ENCODE assay signal across 9 cellular contexts in the genomic region with DNA sequence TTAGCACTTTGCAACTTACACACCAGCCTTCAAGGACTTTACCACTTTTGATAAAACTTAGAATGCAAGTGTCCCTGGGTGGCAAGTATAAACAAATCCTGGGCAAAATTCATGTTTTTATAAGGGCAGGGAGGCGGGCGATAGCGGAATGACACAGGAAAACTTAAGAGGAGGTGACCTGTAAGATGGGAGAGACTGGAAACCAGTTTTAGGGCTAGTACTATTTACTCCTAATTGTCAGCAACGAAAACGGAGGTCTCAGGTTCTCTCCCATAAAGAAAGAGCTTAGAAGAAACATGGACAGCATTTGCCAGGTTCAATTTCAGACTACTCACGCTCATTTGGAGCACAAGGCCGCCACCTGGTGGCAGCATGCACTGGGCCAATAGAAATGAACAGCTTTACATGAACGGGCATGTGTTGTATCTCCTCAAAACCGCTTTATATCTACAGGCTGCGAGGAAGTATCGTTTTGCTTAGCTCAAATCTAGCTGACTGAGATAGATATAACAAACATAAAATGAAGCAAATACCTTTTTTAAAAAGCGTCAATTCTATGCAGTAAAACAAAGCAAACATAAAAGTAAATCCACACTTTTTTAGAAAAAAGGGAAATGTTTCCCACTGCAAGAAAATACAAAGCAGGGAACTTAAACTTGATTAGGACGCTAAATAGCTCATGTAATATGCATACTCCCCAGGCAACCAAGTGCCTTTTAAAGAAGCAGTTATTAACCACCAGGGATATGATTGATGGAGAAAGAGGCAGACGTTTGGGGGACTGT. TPM values are rescaled to one million over a fixed set of nuclear protein-coding genes. Genes with fewer than 3 reads are reported as not detected.
DNase-seq lines count a peak whose midpoint lies in the region; ATAC-seq and TF ChIP-seq lines count a peak whose summit lies in the region.
"Had no signal": no experiment of that assay in that cellular context is flagged by ENCODE, and none has a peak within 500 bp of the region (broad histone marks: within the 10 kb centered on the region; RNA-seq: fewer than 3 reads in every experiment).

No MANE protein-coding gene starts in this region.

- ATAC-seq in GM21381 (IDR thresholded peaks at IDR 0.05; ENCODE audit: unreplicated experiment) (peak; percentile 82), mucosa of descending colon (peak; percentile 88)

- H3K9me3 ChIP-seq in Caco-2 (no peaks in the 10 kb centered on the region), mucosa of descending colon (no peaks in the 10 kb centered on the region)

- CTCF ChIA-PET in Caco-2 (lab: Charles Lee), result interaction anchor here (0.6 to 1.5 kb wide), 14 partner anchors 9 to 1133 kb away, joined by 3 to 28 read pairs (median 4); a partner anchor contains a TSS

- POLR2A ChIA-PET in Caco-2 (lab: Charles Lee), result no interaction called here

- H3K4me1 Mint-ChIP-seq in Caco-2 (ENCODE audit: low read depth, unreplicated experiment), result peaks cover 9% of the 10 kb centered on the region
- H3K4me1 Mint-ChIP-seq in endothelial cell (ENCODE audit: unreplicated experiment), result no peaks in the 10 kb centered on the region

- intact Hi-C loops in Caco-2 (cut with micrococcal nuclease; ENCODE audit: unreplicated experiment) (loop anchor here (1.0 to 10.0 kb wide), 9 partner anchors 76 to 835 kb away; a partner anchor contains a TSS), mucosa of descending colon (cut with DNase I, micrococcal nuclease) (loop anchor here in 1 of 2 donors (5.0 kb wide), 1 partner anchor 576 kb away; no protein-coding TSS in a partner anchor)

- no peak overlapping the region for H3K4me3 ChIP-seq in Caco-2 (ENCODE audit: low read depth, low read length)
- no peak overlapping the region for H3K4me3 ChIP-seq in mucosa of descending colon

- no peaks in the 10 kb centered on the region for H3K9me3 Mint-ChIP-seq in Caco-2 (ENCODE audit: unreplicated experiment)
- H3K9me3 Mint-ChIP-seq in endothelial cell (ENCODE audit: unreplicated experiment), result no peaks in the 10 kb centered on the region

- no TSS peak for BruUV-seq in Caco-2 (replicated peaks; lab: Mats Ljungman, UMichigan)

- no peaks in the 10 kb centered on the region for H3K36me3 Mint-ChIP-seq in Caco-2 (ENCODE audit: insufficient read depth, unreplicated experiment)
- H3K36me3 Mint-ChIP-seq in endothelial cell (ENCODE audit: low read depth, unreplicated experiment), result no peaks in the 10 kb centered on the region

- TF ChIP-seq CTCF in Caco-2 (IDR thresholded peaks at IDR 0.05; ENCODE audit: insufficient read depth in 1 of 2, low read depth in 1 of 2, low read length in 1 of 2, severe bottlenecking in 1 of 2, unreplicated experiment in 1 of 2) (peak; percentile 91 to 92), endothelial cell (IDR thresholded peaks at IDR 0.05; ENCODE audit: unreplicated experiment) (peak; percentile 90), mucosa of descending colon (IDR thresholded peaks at IDR 0.05) (peak; percentile 76)

- peak; percentile 78 to 88 for DNase-seq in Caco-2
- peak; percentile 56 for DNase-seq in HuH-7.5 (ENCODE audit: low spot score)
- DNase-seq in NOMO-1 treated with DMSO at 0.1 percent for 48 hours (lab: John Stamatoyannopoulos, UW; ENCODE audit: unreplicated experiment), result peak; percentile 55
- peak; percentile 43 to 55 (median 53) for DNase-seq in activated CD8-positive, alpha-beta memory T cell treated with anti-CD3 and anti-CD28 coated beads for 48 hours (ENCODE audit: low read depth in 2 of 3, low spot score in 2 of 3)
- DNase-seq in endothelial cell (ENCODE audit: low spot score), result peak; percentile 86
- peak; percentile 69 to 96 (median 92) for DNase-seq in mucosa of descending colon
- DNase-seq in stimulated activated CD8-positive, alpha-beta memory T cell treated with anti-CD3 and anti-CD28 coated beads, Interleukin-4, amount 100 ng/mL, for 4 hours (ENCODE audit: low read depth in 2 of 2, low spot score in 1 of 2), result peak; percentile 62 to 67

- H3K4me1 ChIP-seq in Caco-2 (peaks cover 6% of the 10 kb centered on the region; the same call in 1 of the 2 replicates), mucosa of descending colon (ENCODE audit: low read depth) (no peaks in the 10 kb centered on the region)

- H3K27me3 ChIP-seq in Caco-2 (replicated peaks; ENCODE audit: control insufficient read depth, insufficient read depth, low read length), result no peaks in the 10 kb centered on the region

- H3K36me3 ChIP-seq in Caco-2 (ENCODE audit: control insufficient read depth, insufficient read depth, low read length) (no peaks in the 10 kb centered on the region), mucosa of descending colon (ENCODE audit: low read depth) (no peaks in the 10 kb centered on the region)

- peak overlapping the region; percentile 9 for H3K4me3 Mint-ChIP-seq in Caco-2 (ENCODE audit: unreplicated experiment)
- no peak overlapping the region for H3K4me3 Mint-ChIP-seq in endothelial cell (ENCODE audit: unreplicated experiment)

- no peaks in the 10 kb centered on the region for H3K27me3 Mint-ChIP-seq in Caco-2 (ENCODE audit: insufficient read depth, unreplicated experiment)
- no peaks in the 10 kb centered on the region for H3K27me3 Mint-ChIP-seq in endothelial cell (ENCODE audit: unreplicated experiment)

- H3K27ac Mint-ChIP-seq in Caco-2 (ENCODE audit: unreplicated experiment) (peak overlapping the region; percentile 43), endothelial cell (ENCODE audit: unreplicated experiment) (no peak overlapping the region)

RNA-seq across cellular contexts. Expression of a gene that starts 37.6 kb away (rescaled TPM):
- total RNA-seq in Caco-2 (2022) (0.27 TPM in 1 of 2 replicates, not detected in the other), endothelial cell (ENCODE audit: unreplicated experiment) (not detected), mucosa of descending colon (1 to 10 TPM; 1.8 to 3.1 (median 2.9) TPM)
- total RNA-seq: activated CD8-positive, alpha-beta memory T cell treated with anti-CD3 and anti-CD28 coated beads for 36 hours had no signal

RNA-seq across cellular contexts. Expression of a gene that starts 59.1 kb away (rescaled TPM):
- total RNA-seq in Caco-2 (2022) (not detected in 2 replicates), endothelial cell (ENCODE audit: unreplicated experiment) (not detected), mucosa of descending colon (not detected)
- total RNA-seq: activated CD8-positive, alpha-beta memory T cell treated with anti-CD3 and anti-CD28 coated beads for 36 hours had no signal

RNA-seq across cellular contexts. Expression of a gene that starts 59.3 kb away (rescaled TPM):
- 1.2 and 1.5 TPM in 2 replicates for total RNA-seq in Caco-2 (2022)
- total RNA-seq in endothelial cell (ENCODE audit: unreplicated experiment), result not detected
- not detected for total RNA-seq in mucosa of descending colon
- total RNA-seq: activated CD8-positive, alpha-beta memory T cell treated with anti-CD3 and anti-CD28 coated beads for 36 hours had no signal
